ENCODE assay signal across 11 cellular contexts in genomic region chrX:34578237-34578636, GRCh38.
DNase-seq lines count a peak whose midpoint lies in the region; ATAC-seq and TF ChIP-seq lines count a peak whose summit lies in the region.
"Had no signal": no experiment of that assay in that cellular context is flagged by ENCODE, and none has a peak within 500 bp of the region (broad histone marks: within the 10 kb centered on the region; RNA-seq: fewer than 3 reads in every experiment).

No MANE protein-coding gene starts in this region.

- H3K4me1 ChIP-seq in OCI-LY7 (ENCODE audit: insufficient read depth, low read length, poor library complexity, severe bottlenecking) (no peaks in the 10 kb centered on the region), gastrocnemius medialis (no peaks in the 10 kb centered on the region)
- H3K4me1 ChIP-seq: BLaER1 treated with 17β-estradiol and CSF1 and Interleukin-3, amounts not matched to agents 10 nM and 100 nM had no signal

- intact Hi-C loops in OCI-LY7 (cut with micrococcal nuclease; ENCODE audit: unreplicated experiment) = no loop called here
- intact Hi-C loops in gastrocnemius medialis (cut with DNase I; ENCODE audit: low total_unique reads) = no loop called here

- no peaks in the 10 kb centered on the region for H3K9me2 ChIP-seq in OCI-LY7 (ENCODE audit: insufficient read depth, low read length)

- H3K27me3 ChIP-seq in gastrocnemius medialis = no peaks in the 10 kb centered on the region

- no peak for ATAC-seq in gastrocnemius medialis
- no peak for ATAC-seq in left lobe of liver
- ATAC-seq in GM21381 (IDR thresholded peaks at IDR 0.05; ENCODE audit: unreplicated experiment) = no peak
- ATAC-seq: mucosa of descending colon had no signal

- H2AFZ ChIP-seq in OCI-LY7 (ENCODE audit: low read length) = no peak overlapping the region

- CTCF ChIA-PET in OCI-LY7 (lab: Charles Lee; ENCODE audit: unreplicated experiment) = no interaction called here

- H3K36me3 ChIP-seq in OCI-LY7 (ENCODE audit: insufficient read depth, low read length) (no peaks in the 10 kb centered on the region), gastrocnemius medialis (no peaks in the 10 kb centered on the region)
- H3K36me3 ChIP-seq: BLaER1 treated with 17β-estradiol and CSF1 and Interleukin-3, amounts not matched to agents 10 nM and 100 nM had no signal

- no peaks in the 10 kb centered on the region for H3K79me2 ChIP-seq in OCI-LY7 (ENCODE audit: insufficient read depth, low read depth, low read length)

- H3K4me3 ChIP-seq in OCI-LY7 (ENCODE audit: low read depth, low read length, poor library complexity, severe bottlenecking) (no peak overlapping the region), fibroblast of pulmonary artery (replicated peaks; ENCODE audit: low read depth, low read length) (no peak overlapping the region), gastrocnemius medialis (no peak overlapping the region)
- H3K4me3 ChIP-seq: BLaER1 treated with 17β-estradiol and CSF1 and Interleukin-3, amounts not matched to agents 10 nM and 100 nM; mucosa of descending colon had no signal

- TF ChIP-seq POLR2A in gastrocnemius medialis (IDR thresholded peaks at IDR 0.05) = no peak

- no peak overlapping the region for H3K4me2 ChIP-seq in OCI-LY7 (ENCODE audit: low read length)
- H3K4me2 ChIP-seq: BLaER1 treated with 17β-estradiol and CSF1 and Interleukin-3, amounts not matched to agents 10 nM and 100 nM had no signal

- no peaks in the 10 kb centered on the region for H4K20me1 ChIP-seq in OCI-LY7 (ENCODE audit: insufficient read depth, low read length)
- H4K20me1 ChIP-seq: BLaER1 treated with 17β-estradiol and CSF1 and Interleukin-3, amounts not matched to agents 10 nM and 100 nM had no signal

- no TSS peak for BruUV-seq in OCI-LY7 (replicated peaks; lab: Mats Ljungman, UMichigan)

- peak; percentile 4 for DNase-seq in NCI-H2107 treated with DMSO at 0.1 percent for 48 hours (lab: John Stamatoyannopoulos, UW; ENCODE audit: unreplicated experiment)
- DNase-seq in NCI-H2107 (lab: John Stamatoyannopoulos, UW) = no peak
- peak; percentile 0 for DNase-seq in OCI-LY7 (ENCODE audit: low spot score)
- DNase-seq in fibroblast of pulmonary artery (ENCODE audit: low read depth) = peak; percentile 62
- DNase-seq in gastrocnemius medialis = no peak
- no peak for DNase-seq in HuH-7.5 (ENCODE audit: low spot score)
- DNase-seq in left lobe of liver (ENCODE audit: low spot score) = no peak
- DNase-seq: stimulated activated naive CD4-positive, alpha-beta T cell treated with Interleukin-2 at 50 U/mL for 16 hours had no signal

- H3K9me3 ChIP-seq in OCI-LY7 (ENCODE audit: low read length) = no peaks in the 10 kb centered on the region
- H3K9me3 ChIP-seq in gastrocnemius medialis = no peaks in the 10 kb centered on the region
- H3K9me3 ChIP-seq: BLaER1 treated with 17β-estradiol and CSF1 and Interleukin-3, amounts not matched to agents 10 nM and 100 nM; mucosa of descending colon had no signal

- in situ Hi-C loops in gastrocnemius medialis (cut with MboI; ENCODE audit: low sequenced_read_pairs in 4 of 4) = no loop called here

- H3K27ac ChIP-seq in OCI-LY7 (ENCODE audit: low read depth, low read length, poor library complexity, severe bottlenecking) = no peak overlapping the region
- H3K27ac ChIP-seq in gastrocnemius medialis = no peak overlapping the region
- H3K27ac ChIP-seq: BLaER1 treated with 17β-estradiol and CSF1 and Interleukin-3, amounts not matched to agents 10 nM and 100 nM had no signal

- TF ChIP-seq CTCF in OCI-LY7 (conservative IDR thresholded peaks at IDR 0.05; ENCODE audit: low read length) = peak; percentile 51
- TF ChIP-seq CTCF in fibroblast of pulmonary artery (IDR thresholded peaks at IDR 0.05; ENCODE audit: low read length, missing control alignments) = peak; percentile 30
- peak in 3 of 5 experiments; percentile 12 to 32 (median 26) for TF ChIP-seq CTCF in gastrocnemius medialis (IDR thresholded peaks at IDR 0.05 in 4 of 5, conservative IDR thresholded peaks at IDR 0.05 in 1 of 5)

- POLR2A ChIA-PET in OCI-LY7 (lab: Charles Lee) = no interaction called here

Comparison
In these comparisons a context has a peak if more than half of its experiments do, and no peak if none do; other contexts are left out.
1. DNase-seq: peak in NCI-H2107 treated with DMSO at 0.1 percent for 48 hours (single experiment), OCI-LY7 (single experiment) and fibroblast of pulmonary artery (single experiment); none in NCI-H2107 (single experiment), gastrocnemius medialis (0 of 2), HuH-7.5 (single experiment) and left lobe of liver (single experiment).
2. Peak in every context shown above with its lines, with median percentiles within 50 percentile points of each other: CTCF ChIP-seq.